Comparison of ENCODE assay signal across 32 cellular contexts in genomic region chr5:80339116-80339515, GRCh38. TPM values are rescaled to one million over a fixed set of nuclear protein-coding genes. Genes with fewer than 3 reads are reported as not detected.
"Had no signal": no experiment of that assay in that cellular context is flagged by ENCODE, and none has a peak within 500 bp of the region (broad histone marks: within the 10 kb centered on the region; RNA-seq: fewer than 3 reads in every experiment).

No MANE protein-coding gene starts in this region.

- H3K36me3 Mint-ChIP-seq: stimulated activated effector memory CD8-positive, alpha-beta T cell treated with anti-CD3 and anti-CD28 coated beads, Interleukin-12 subunit alpha, Interleukin-12 subunit beta, amount 100 ng/mL, for 72 hours; stimulated activated memory B cell treated with anti-CD40 and anti-IgM and Interleukin-4, amounts not matched to agents 10 μg/mL and 1 μg/mL and 100 μg/mL, for 72 hours; stimulated activated naive B cell treated with anti-CD40 and anti-IgM and Interleukin-4, amounts not matched to agents 10 μg/mL and 1 μg/mL and 100 μg/mL, for 72 hours; type B pancreatic cell had no signal

- H3K4me1 ChIP-seq: stomach, suprapubic skin, testis, thyroid gland, tibial artery, tibial nerve, transverse colon, upper lobe of left lung, upper lobe of right lung, uterus, vagina had no signal

- H3K36me3 ChIP-seq: stomach, suprapubic skin, thoracic aorta, thyroid gland, tibial artery, tibial nerve, transverse colon, upper lobe of left lung, upper lobe of right lung, uterus, vagina had no signal

- DNase-seq: stimulated activated CD4-positive, alpha-beta T cell treated with anti-CD3 and anti-CD28 coated beads, Interleukin-2, amount 100 ng/mL, for 48 hours; stimulated activated CD4-positive, alpha-beta T cell treated with anti-CD3 and anti-CD28 coated beads, Interleukin-4, amount 100 ng/mL, for 1 hour; stimulated activated CD4-positive, alpha-beta T cell treated with anti-CD3 and anti-CD28 coated beads, Interleukin-4, amount 100 ng/mL, for 24 hours; stimulated activated CD4-positive, alpha-beta T cell treated with anti-CD3 and anti-CD28 coated beads, Interleukin-4, amount 100 ng/mL, for 4 hours; stimulated activated CD8-positive, alpha-beta memory T cell treated with anti-CD3 and anti-CD28 coated beads, Interleukin-4, amount 100 ng/mL, for 48 hours; stimulated activated naive B cell treated with anti-CD40 and anti-IgM and Interleukin-4, amounts not matched to agents 10 μg/mL and 1 μg/mL and 100 μg/mL, for 72 hours; stimulated activated naive CD4-positive, alpha-beta T cell; stimulated activated naive CD4-positive, alpha-beta T cell treated with Interleukin-2 at 50 U/mL for 16 hours; stimulated activated naive CD8-positive, alpha-beta T cell treated with anti-CD3 and anti-CD28 coated beads, Interleukin-15, amount 100 ng/mL, for 72 hours; stimulated activated naive CD8-positive, alpha-beta T cell treated with anti-CD3 and anti-CD28 coated beads, Interleukin-15, Interleukin-2, amounts not matched to agents 100 U/mL and 50 U/mL, for 24 hours; stomach; substantia nigra; testis; thyroid gland; tibial artery; transverse colon; upper lobe of left lung; upper lobe of right lung; uterus had no signal

- H3K9me3 Mint-ChIP-seq: stimulated activated effector memory CD8-positive, alpha-beta T cell treated with anti-CD3 and anti-CD28 coated beads, Interleukin-12 subunit alpha, Interleukin-12 subunit beta, amount 100 ng/mL, for 72 hours; stimulated activated memory B cell treated with anti-CD40 and anti-IgM and Interleukin-4, amounts not matched to agents 10 μg/mL and 1 μg/mL and 100 μg/mL, for 72 hours; stimulated activated naive B cell treated with anti-CD40 and anti-IgM and Interleukin-4, amounts not matched to agents 10 μg/mL and 1 μg/mL and 100 μg/mL, for 72 hours; stimulated activated naive CD8-positive, alpha-beta T cell treated with anti-CD3 and anti-CD28 coated beads, Interleukin-15, amount 100 ng/mL, for 72 hours; stimulated activated naive CD8-positive, alpha-beta T cell treated with anti-CD3 and anti-CD28 coated beads, Interleukin-15, Interleukin-2, amounts not matched to agents 100 ng/mL and 50 ng/mL, for 24 hours; type B pancreatic cell had no signal

- H3K4me1 Mint-ChIP-seq: stimulated activated effector memory CD8-positive, alpha-beta T cell treated with anti-CD3 and anti-CD28 coated beads, Interleukin-12 subunit alpha, Interleukin-12 subunit beta, amount 100 ng/mL, for 72 hours; stimulated activated memory B cell treated with anti-CD40 and anti-IgM and Interleukin-4, amounts not matched to agents 10 μg/mL and 1 μg/mL and 100 μg/mL, for 72 hours; stimulated activated naive CD8-positive, alpha-beta T cell treated with anti-CD3 and anti-CD28 coated beads, Interleukin-15, amount 100 ng/mL, for 72 hours had no signal

- H3K4me3 Mint-ChIP-seq: stimulated activated effector memory CD8-positive, alpha-beta T cell treated with anti-CD3 and anti-CD28 coated beads, Interleukin-12 subunit alpha, Interleukin-12 subunit beta, amount 100 ng/mL, for 72 hours; stimulated activated memory B cell treated with anti-CD40 and anti-IgM and Interleukin-4, amounts not matched to agents 10 μg/mL and 1 μg/mL and 100 μg/mL, for 72 hours; stimulated activated naive B cell treated with anti-CD40 and anti-IgM and Interleukin-4, amounts not matched to agents 10 μg/mL and 1 μg/mL and 100 μg/mL, for 72 hours; stimulated activated naive CD8-positive, alpha-beta T cell treated with anti-CD3 and anti-CD28 coated beads, Interleukin-15, amount 100 ng/mL, for 72 hours; stimulated activated naive CD8-positive, alpha-beta T cell treated with anti-CD3 and anti-CD28 coated beads, Interleukin-15, Interleukin-2, amounts not matched to agents 100 ng/mL and 50 ng/mL, for 24 hours; type B pancreatic cell had no signal

- H3K27ac ChIP-seq: stomach, suprapubic skin, testis, thoracic aorta, thyroid gland, tibial artery, tibial nerve, transverse colon, upper lobe of left lung, upper lobe of right lung, uterus, vagina had no signal

- H3K27ac Mint-ChIP-seq: stimulated activated effector memory CD8-positive, alpha-beta T cell treated with anti-CD3 and anti-CD28 coated beads, Interleukin-12 subunit alpha, Interleukin-12 subunit beta, amount 100 ng/mL, for 72 hours; stimulated activated memory B cell treated with anti-CD40 and anti-IgM and Interleukin-4, amounts not matched to agents 10 μg/mL and 1 μg/mL and 100 μg/mL, for 72 hours; stimulated activated naive B cell treated with anti-CD40 and anti-IgM and Interleukin-4, amounts not matched to agents 10 μg/mL and 1 μg/mL and 100 μg/mL, for 72 hours; stimulated activated naive CD8-positive, alpha-beta T cell treated with anti-CD3 and anti-CD28 coated beads, Interleukin-15, amount 100 ng/mL, for 72 hours; stimulated activated naive CD8-positive, alpha-beta T cell treated with anti-CD3 and anti-CD28 coated beads, Interleukin-15, Interleukin-2, amounts not matched to agents 100 ng/mL and 50 ng/mL, for 24 hours; type B pancreatic cell had no signal

- H3K9me3 ChIP-seq: stomach, suprapubic skin, testis, thoracic aorta, thyroid gland, tibial artery, tibial nerve, transverse colon, upper lobe of left lung, upper lobe of right lung, uterus, vagina had no signal

- H3K4me3 ChIP-seq: stomach, suprapubic skin, testis, thoracic aorta, thyroid gland, tibial artery, tibial nerve, transverse colon, upper lobe of left lung, upper lobe of right lung, uterus, vagina had no signal

- H3K27me3 ChIP-seq: suprapubic skin, testis, thyroid gland, tibial artery, tibial nerve, transverse colon, upper lobe of left lung, upper lobe of right lung, uterus, vagina had no signal

- ATAC-seq: stimulated activated effector memory CD8-positive, alpha-beta T cell treated with anti-CD3 and anti-CD28 coated beads, Interleukin-12 subunit alpha, Interleukin-12 subunit beta, amount 100 ng/mL, for 72 hours; stimulated activated memory B cell treated with anti-CD40 and anti-IgM and Interleukin-4, amounts not matched to agents 10 μg/mL and 1 μg/mL and 100 μg/mL, for 72 hours; stimulated activated naive B cell treated with anti-CD40 and anti-IgM and Interleukin-4, amounts not matched to agents 10 μg/mL and 1 μg/mL and 100 μg/mL, for 72 hours; stimulated activated naive CD8-positive, alpha-beta T cell treated with anti-CD3 and anti-CD28 coated beads, Interleukin-15, amount 100 ng/mL, for 72 hours; stimulated activated naive CD8-positive, alpha-beta T cell treated with anti-CD3 and anti-CD28 coated beads, Interleukin-15, Interleukin-2, amounts not matched to agents 100 U/mL and 50 U/mL, for 24 hours; upper lobe of right lung had no signal

- H3K27me3 Mint-ChIP-seq: type B pancreatic cell had no signal

RNA-seq across cellular contexts. Expression of gene SPZ1, which starts 19.3 kb away (rescaled TPM):
- total RNA-seq: stomach, subcutaneous adipose tissue, suprapubic skin, temporal lobe, thoracic aorta, thyroid gland, tibial nerve, transverse colon, upper lobe of left lung, upper lobe of right lung, ureter, urinary bladder, uterus, vagina had no signal
- polyA plus RNA-seq: stomach, thymus, urinary bladder had no signal
